17 cellular contexts compared by ENCODE assay signal in the genomic region with DNA sequence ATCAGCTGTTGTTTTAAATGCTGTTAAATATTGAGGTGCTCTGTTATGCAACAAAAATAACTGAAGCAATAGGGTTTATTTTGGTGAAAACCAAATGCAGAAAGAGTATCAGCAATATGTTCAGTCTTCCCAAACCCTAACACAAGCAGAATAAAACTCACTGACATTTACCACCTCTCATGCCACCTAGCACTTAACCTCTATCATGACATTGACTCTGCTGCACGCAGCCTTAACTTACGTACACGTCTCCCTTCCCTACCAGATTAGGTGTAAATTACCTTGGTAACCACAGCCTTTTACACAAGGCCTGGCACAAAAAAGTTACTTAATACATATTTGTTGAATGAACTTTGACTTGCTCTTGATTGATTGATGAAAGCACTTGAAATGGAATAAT. TPM values are rescaled to one million over a fixed set of nuclear protein-coding genes. Genes with fewer than 3 reads are reported as not detected.
DNase-seq lines count a peak whose midpoint lies in the region; ATAC-seq, FAIRE-seq and TF ChIP-seq lines count a peak whose summit lies in the region.
"Had no signal": no experiment of that assay in that cellular context is flagged by ENCODE, and none has a peak within 500 bp of the region (broad histone marks: within the 10 kb centered on the region; RNA-seq: fewer than 3 reads in every experiment).

No MANE protein-coding gene starts in this region.

- peak; percentile 63 for FAIRE-seq in GM12891 (lab: Jason Lieb, UNC)
- FAIRE-seq: G401.6, GM18507 had no signal

- no peaks in the 10 kb centered on the region for H3K9me3 ChIP-seq in prostate gland
- H3K9me3 ChIP-seq: Caco-2 had no signal

- no peak overlapping the region for H3K4me3 ChIP-seq in prostate gland
- H3K4me3 ChIP-seq: GM23338 had no signal

- no peak overlapping the region for H3K4me3 Mint-ChIP-seq in WTC11
- H3K4me3 Mint-ChIP-seq: CD4-positive, CD25-positive, alpha-beta regulatory T cell; CD8-positive, alpha-beta T cell; GM23338; H9; HFFc6 had no signal

- no peaks in the 10 kb centered on the region for H3K36me3 Mint-ChIP-seq in WTC11
- H3K36me3 Mint-ChIP-seq: CD4-positive, CD25-positive, alpha-beta regulatory T cell; CD8-positive, alpha-beta T cell had no signal

- POLR2A ChIA-PET in WTC11 (lab: Charles Lee) = no interaction called here

- H3K27me3 Mint-ChIP-seq in WTC11 (ENCODE audit: low read depth) = no peaks in the 10 kb centered on the region

- TF ChIP-seq CTCF in C4-2B (conservative IDR thresholded peaks at IDR 0.05) (no peak), WTC11 (IDR thresholded peaks at IDR 0.05) (no peak), prostate gland (IDR thresholded peaks at IDR 0.05) (no peak)

- 84% methylated on average over 3 of the region's 3 CpGs for WGBS in prostate gland

- H3K4me1 Mint-ChIP-seq in WTC11 = peaks cover 37% of the 10 kb centered on the region
- H3K4me1 Mint-ChIP-seq: CD4-positive, CD25-positive, alpha-beta regulatory T cell had no signal

- ATAC-seq in WTC11 (no peak), GM18505 (IDR thresholded peaks at IDR 0.05; ENCODE audit: unreplicated experiment) (no peak)
- ATAC-seq: CD8-positive, alpha-beta T cell; GM23338 had no signal

- H3K4me1 ChIP-seq in prostate gland (replicated peaks) = peaks cover 3% of the 10 kb centered on the region
- H3K4me1 ChIP-seq: Caco-2 had no signal

- no peak for TF ChIP-seq POLR2A in GM12891 (IDR thresholded peaks at IDR 0.05; ENCODE audit: low read depth, low read length)
- TF ChIP-seq POLR2A in prostate gland (IDR thresholded peaks at IDR 0.05) = no peak
- no peak for TF ChIP-seq POLR2A in GM18505 (IDR thresholded peaks at IDR 0.05; ENCODE audit: borderline replicate concordance, extremely low read depth, insufficient read depth, insufficient read length)

- H3K27ac ChIP-seq in C4-2B = peak overlapping the region; percentile 68; the same call in 1 of the 2 replicates
- H3K27ac ChIP-seq in prostate gland = peak overlapping the region; percentile 17 to 68

- no peaks in the 10 kb centered on the region for H3K9me3 Mint-ChIP-seq in WTC11
- H3K9me3 Mint-ChIP-seq: CD4-positive, CD25-positive, alpha-beta regulatory T cell; CD8-positive, alpha-beta T cell; GM23338; H9; HFFc6 had no signal

- no peaks in the 10 kb centered on the region for H3K36me3 ChIP-seq in prostate gland

- intact Hi-C loops in prostate gland (cut with DNase I) = no loop called here

- CTCF ChIA-PET in WTC11 (lab: Charles Lee) = interaction anchor here (1.1 to 1.8 kb wide), 3 partner anchors 9 to 65 kb away, joined by 3 to 4 read pairs (median 3); no protein-coding TSS in a partner anchor

- DNase-seq in GM12891 (ENCODE audit: insufficient read length, low spot score) = no peak
- DNase-seq in WTC11 (ENCODE audit: low spot score) = no peak
- no peak for DNase-seq in prostate gland (ENCODE audit: low spot score)
- DNase-seq in NCI-H1694 (lab: John Stamatoyannopoulos, UW) = no peak
- DNase-seq: C1 segment of cervical spinal cord; Caco-2; CD4-positive, CD25-positive, alpha-beta regulatory T cell; CD8-positive, alpha-beta T cell; DMS153; DND-41; H9; HFFc6 had no signal

- H3K27me3 ChIP-seq in prostate gland (replicated peaks; ENCODE audit: insufficient read depth) = no peaks in the 10 kb centered on the region

- peak overlapping the region; percentile 16; the same call in 1 of the 2 replicates for H3K27ac Mint-ChIP-seq in WTC11
- H3K27ac Mint-ChIP-seq: CD4-positive, CD25-positive, alpha-beta regulatory T cell; CD8-positive, alpha-beta T cell; GM23338; HFFc6 had no signal

TF ChIP-seq in GM12891, 5 proteins besides CTCF, POLR2A, EP300 and RAD21:
- no peak for TF ChIP-seq POLR2AphosphoS5 (IDR thresholded peaks at IDR 0.05; ENCODE audit: low read depth, low read length)
- no peak for TF ChIP-seq SPI1 (IDR thresholded peaks at IDR 0.05; ENCODE audit: low read depth, low read length)
- TF ChIP-seq POU2F2 (IDR thresholded peaks at IDR 0.05; ENCODE audit: low read depth, low read length) = no peak
- TF ChIP-seq PAX5 (IDR thresholded peaks at IDR 0.05; ENCODE audit: insufficient read depth, low read length, severe bottlenecking) = no peak
- no peak for TF ChIP-seq TAF1 (IDR thresholded peaks at IDR 0.05; ENCODE audit: low read depth, low read length)
TF ChIP-seq in GM12891: peak in this region for 0.

TF ChIP-seq in WTC11, 78 proteins besides CTCF, POLR2A, EP300 and RAD21:
- no peak for TF ChIP-seq NFYB (CRISPR knock-in tag; conservative IDR thresholded peaks at IDR 0.05; ENCODE audit: low read depth)
- TF ChIP-seq FOXP1 (CRISPR knock-in tag; IDR thresholded peaks at IDR 0.05; ENCODE audit: borderline replicate concordance) = no peak

RNA-seq across cellular contexts. Expression of gene AKAP1, which starts 9.9 kb away (rescaled TPM):
- 10.7 TPM for polyA plus RNA-seq in GM12891 (2012; ENCODE audit: low read depth, missing spikeins)
- total RNA-seq in WTC11 (2021) = 55.9 to 74.5 TPM (median 56.2 TPM) in 3 replicates
- 100 to 1,000 TPM in 1 of 2 donors, 10 to 100 TPM in 1; 61.7 to 124 TPM for total RNA-seq in prostate gland
